ENCODE assay signal across 1 cellular context in genomic region chr4:40251366-40251765, GRCh38.
TF ChIP-seq lines count a peak whose summit lies in the region.

No MANE protein-coding gene starts in this region.

TF ChIP-seq in GM23338, 12 proteins besides CTCF, POLR2A, EP300 and RAD21 (continued from another document):
- TF ChIP-seq ZNF462 (CRISPR knock-in tag; IDR thresholded peaks at IDR 0.05) (no peak), REST (IDR thresholded peaks at IDR 0.05; ENCODE audit: unreplicated experiment) (no peak), POLR2AphosphoS5 (IDR thresholded peaks at IDR 0.05; ENCODE audit: low read depth) (no peak), EZH2 (IDR thresholded peaks at IDR 0.05; ENCODE audit: low read depth, unreplicated experiment) (no peak), ZNF331 (CRISPR knock-in tag; IDR thresholded peaks at IDR 0.05; ENCODE audit: low read depth) (no peak), NANOG (IDR thresholded peaks at IDR 0.05; ENCODE audit: borderline replicate concordance) (no peak), STAT1 (IDR thresholded peaks at IDR 0.05; ENCODE audit: unreplicated experiment) (no peak), ETS1 (IDR thresholded peaks at IDR 0.05) (no peak)
TF ChIP-seq in GM23338: peak in this region for 0.
